Comparison of ENCODE assay signal across 9 cellular contexts in the genomic region with DNA sequence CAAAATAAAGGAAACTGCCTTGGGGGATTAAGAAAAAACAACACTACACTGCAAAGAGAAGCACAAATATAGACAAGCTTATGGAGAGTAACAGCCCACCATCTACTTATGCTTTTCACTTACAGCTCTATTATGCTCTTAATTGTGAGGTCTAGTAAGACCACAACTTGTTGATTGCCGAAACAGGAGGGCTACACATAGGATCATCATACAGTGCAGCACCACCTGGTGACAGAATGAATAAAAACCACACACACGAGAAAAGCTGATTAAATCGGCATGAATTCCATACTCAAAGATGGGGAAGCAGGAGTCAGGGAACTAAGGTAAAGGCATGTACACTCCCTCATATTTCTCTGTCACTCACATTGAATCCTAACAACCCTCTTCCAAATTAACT.
DNase-seq lines count a peak whose midpoint lies in the region; ATAC-seq and TF ChIP-seq lines count a peak whose summit lies in the region.
"Had no signal": no experiment of that assay in that cellular context is flagged by ENCODE, and none has a peak within 500 bp of the region (broad histone marks: within the 10 kb centered on the region; RNA-seq: fewer than 3 reads in every experiment).

No MANE protein-coding gene starts in this region.

- H3K4me1 ChIP-seq in endodermal cell (ENCODE audit: control insufficient read depth, insufficient read depth, low read length): no peaks in the 10 kb centered on the region

- H3K27ac ChIP-seq in endodermal cell (ENCODE audit: low read depth, low read length): no peak overlapping the region

- TF ChIP-seq CTCF in endodermal cell (conservative IDR thresholded peaks at IDR 0.05): peak; percentile 70

- H3K27me3 ChIP-seq in endodermal cell (ENCODE audit: control insufficient read depth, insufficient read depth, low read length, poor library complexity, severe bottlenecking): no peaks in the 10 kb centered on the region

- no peaks in the 10 kb centered on the region for H3K36me3 ChIP-seq in endodermal cell (ENCODE audit: control insufficient read depth, insufficient read depth, low read length)

- no peak overlapping the region for H3K27ac Mint-ChIP-seq in endodermal cell

- no peak overlapping the region for H3K4me3 ChIP-seq in endodermal cell (ENCODE audit: low read length)

- intact Hi-C loops in sciatic nerve (cut with DNase I): no loop called here

- WGBS in endodermal cell (ENCODE audit: insufficient coverage in 1 of 2, insufficient read length in 1 of 2), 2 experiments: 64 to 68% methylated on average over 3 of the region's 3 CpGs

- H3K36me3 Mint-ChIP-seq in endodermal cell (ENCODE audit: low read depth): no peaks in the 10 kb centered on the region

- peaks cover 7% of the 10 kb centered on the region for H3K4me1 Mint-ChIP-seq in endodermal cell

- H3K27me3 Mint-ChIP-seq in endodermal cell (ENCODE audit: insufficient read depth): no peaks in the 10 kb centered on the region
- H3K27me3 Mint-ChIP-seq: CD4-positive, CD25-positive, alpha-beta regulatory T cell had no signal

- H3K9ac ChIP-seq in endodermal cell (ENCODE audit: extremely low read depth, low read length, poor library complexity, severe bottlenecking): no peak overlapping the region

- H3K4me3 Mint-ChIP-seq in endodermal cell: no peak overlapping the region
- H3K4me3 Mint-ChIP-seq: CD4-positive, CD25-positive, alpha-beta regulatory T cell had no signal

- ATAC-seq in sciatic nerve: no peak

- DNase-seq in NCI-H146 (lab: John Stamatoyannopoulos, UW) (peak; percentile 7), NCI-H146 treated with DMSO at 0.1 percent for 48 hours (lab: John Stamatoyannopoulos, UW; ENCODE audit: unreplicated experiment) (no peak), NCI-H446 (lab: John Stamatoyannopoulos, UW) (peak; percentile 4 to 16), endodermal cell (peak; percentile 55), renal cortical epithelial cell (ENCODE audit: low read depth) (peak; percentile 62), GOT3 (lab: John Stamatoyannopoulos, UW) (no peak), sciatic nerve (ENCODE audit: low spot score) (no peak)
- DNase-seq in activated T-cell treated with anti-CD3 and anti-CD28 coated beads, Interleukin-2, amount 50 U/mL, for 1 hour: no peak

- H3K9me3 ChIP-seq in endodermal cell (ENCODE audit: control insufficient read depth, low read length): no peaks in the 10 kb centered on the region

- no peaks in the 10 kb centered on the region for H3K9me3 Mint-ChIP-seq in endodermal cell

Comparison
In these comparisons a context has a peak if more than half of its experiments do, and no peak if none do; other contexts are left out.
1. DNase-seq: peak in NCI-H146 (single experiment), NCI-H446 (2 of 2), endodermal cell (single experiment) and renal cortical epithelial cell (single experiment); none in NCI-H146 treated with DMSO at 0.1 percent for 48 hours (single experiment), GOT3 (single experiment), activated T-cell treated with anti-CD3 and anti-CD28 coated beads, Interleukin-2, amount 50 U/mL, for 1 hour (single experiment) and sciatic nerve (single experiment).